Comparison of ENCODE assay signal across 8 cellular contexts in the genomic region with DNA sequence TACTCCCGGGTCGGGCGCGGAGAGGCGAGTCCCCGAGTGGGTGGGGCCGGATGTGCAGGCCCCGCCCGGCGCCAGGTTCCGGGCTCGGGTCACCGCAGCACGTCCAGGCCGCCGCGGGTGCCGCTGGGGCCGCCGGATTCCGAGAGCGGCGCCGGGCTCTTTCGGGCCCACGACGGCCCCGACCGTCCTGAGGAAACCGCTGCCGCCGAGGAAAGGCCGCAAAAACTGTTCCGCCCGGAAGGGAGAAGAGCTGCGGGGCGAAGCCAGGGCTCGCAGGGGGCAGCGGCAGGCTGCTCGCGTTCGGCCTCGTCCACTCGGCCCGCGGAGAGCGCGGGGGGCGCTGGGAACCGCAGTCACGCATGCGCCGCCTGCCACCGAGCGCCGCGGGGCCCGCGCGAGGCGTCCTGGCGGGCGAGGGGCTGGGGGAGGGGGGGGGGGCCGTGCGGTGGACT. TPM values are rescaled to one million over a fixed set of nuclear protein-coding genes. Genes with fewer than 3 reads are reported as not detected.
DNase-seq lines count a peak whose midpoint lies in the region; ATAC-seq, FAIRE-seq and TF ChIP-seq lines count a peak whose summit lies in the region.

A gene (minus strand): TSS at position 342 of the 452 bp plus-strand sequence. CDS start 718 bp downstream, outside the sequence.

- H3K27me3 ChIP-seq in Panc1 (ENCODE audit: control insufficient read depth, insufficient read depth, low read length) (no peaks in the 10 kb centered on the region), fibroblast of lung (ENCODE audit: control insufficient read depth, insufficient read depth, low read length) (no peaks in the 10 kb centered on the region)

- peak within 1 kb of the TSS; percentile 97 for H3K4me2 ChIP-seq in fibroblast of lung (ENCODE audit: extremely low read depth, insufficient read depth, low read length)

- no peaks in the 10 kb centered on the region for H3K9me3 Mint-ChIP-seq in naive thymus-derived CD8-positive, alpha-beta T cell
- no peaks in the 10 kb centered on the region for H3K9me3 Mint-ChIP-seq in stimulated activated naive B cell treated with anti-CD40 and anti-IgM and Interleukin-4, amounts not matched to agents 10 μg/mL and 1 μg/mL and 100 μg/mL, for 72 hours

- intact Hi-C loops in Panc1 (cut with micrococcal nuclease; ENCODE audit: unreplicated experiment) = no loop called here

- FAIRE-seq in D721Med (lab: Jason Lieb, UNC) = no peak

- ATAC-seq in GM21360 (IDR thresholded peaks at IDR 0.05; ENCODE audit: unreplicated experiment) = peak; percentile 75
- ATAC-seq in Panc1 = peak; percentile 93
- peak; percentile 76 to 79 for ATAC-seq in naive thymus-derived CD8-positive, alpha-beta T cell
- peak; percentile 83 to 85 for ATAC-seq in stimulated activated naive B cell treated with anti-CD40 and anti-IgM and Interleukin-4, amounts not matched to agents 10 μg/mL and 1 μg/mL and 100 μg/mL, for 72 hours (replicated peaks)

- H3K79me2 ChIP-seq in fibroblast of lung (ENCODE audit: control insufficient read depth, insufficient read depth, low read length) = peaks cover 26% of the 10 kb centered on the region

- in situ Hi-C loops in Panc1 (cut with HindIII; ENCODE audit: low pct_unique_long_range_greater_than_20kb, low sequenced_read_pairs) = no loop called here

- no peaks in the 10 kb centered on the region for H4K20me1 ChIP-seq in fibroblast of lung (ENCODE audit: control insufficient read depth, extremely low read depth, insufficient read depth, low read length)

- peak within 1 kb of the TSS; percentile 73 for H2AFZ ChIP-seq in fibroblast of lung (ENCODE audit: low read length)

- H3K4me3 ChIP-seq in Panc1 (ENCODE audit: low read depth in 2 of 2, low read length in 2 of 2) = peak within 1 kb of the TSS; percentile 78 to 90
- peak within 1 kb of the TSS; percentile 66 to 94 (median 73) for H3K4me3 ChIP-seq in fibroblast of lung (replicated peaks in 1 of 4; ENCODE audit: control extremely low read depth in 1 of 4, insufficient read depth in 1 of 4, low read depth in 3 of 4, low read length in 4 of 4)

- DNase-seq in D721Med (ENCODE audit: insufficient read length, low spot score) (peak; percentile 51), HT-29 (ENCODE audit: low spot score) (peak; percentile 87), Panc1 (ENCODE audit: low read depth, low spot score) (peak; percentile 20), fibroblast of lung (ENCODE audit: low read depth in 2 of 2) (peak; percentile 89)
- DNase-seq in activated T-helper 1 cell treated with anti-CD3 and anti-CD28 coated beads, Interleukin-2, amount 50 U/mL, for 16 hours (ENCODE audit: low read depth in 1 of 2, low spot score in 1 of 2) = peak; percentile 51 to 73
- peak; percentile 56 to 86 (median 76) for DNase-seq in naive thymus-derived CD8-positive, alpha-beta T cell
- DNase-seq in stimulated activated naive B cell treated with anti-CD40 and anti-IgM and Interleukin-4, amounts not matched to agents 10 μg/mL and 1 μg/mL and 100 μg/mL, for 72 hours = peak; percentile 83

- peaks cover 0 to 20% (median 2%) of the 10 kb centered on the region in 3 donors for H3K36me3 Mint-ChIP-seq in naive thymus-derived CD8-positive, alpha-beta T cell
- peaks cover 32% of the 10 kb centered on the region in 2 donors for H3K36me3 Mint-ChIP-seq in stimulated activated naive B cell treated with anti-CD40 and anti-IgM and Interleukin-4, amounts not matched to agents 10 μg/mL and 1 μg/mL and 100 μg/mL, for 72 hours

- POLR2A ChIA-PET in Panc1 (lab: Charles Lee) = no interaction called here
- POLR2A ChIA-PET in naive thymus-derived CD8-positive, alpha-beta T cell (lab: Charles Lee) = no interaction called here

- no peak for TF ChIP-seq CTCF in D721Med (IDR thresholded peaks at IDR 0.05; ENCODE audit: insufficient read depth, missing control alignments)
- no peak for TF ChIP-seq CTCF in Panc1 (IDR thresholded peaks at IDR 0.05)
- no peak for TF ChIP-seq CTCF in fibroblast of lung (conservative IDR thresholded peaks at IDR 0.05 in 1 of 2, IDR thresholded peaks at IDR 0.05 in 1 of 2; ENCODE audit: low read depth in 1 of 2, low read length in 2 of 2)

- H3K9me3 ChIP-seq in Panc1 (ENCODE audit: control insufficient read depth, insufficient read depth, low read depth, low read length) (no peaks in the 10 kb centered on the region), fibroblast of lung (ENCODE audit: control insufficient read depth, insufficient read depth, low read depth, low read length) (no peaks in the 10 kb centered on the region)

- peak within 1 kb of the TSS; percentile 97 for H3K9ac ChIP-seq in fibroblast of lung (ENCODE audit: insufficient read depth, low read length)

- CTCF ChIA-PET in Panc1 (lab: Charles Lee) = no interaction called here

- H3K27ac ChIP-seq in Panc1 (ENCODE audit: low read length) = peak within 1 kb of the TSS; percentile 85
- H3K27ac ChIP-seq in fibroblast of lung (ENCODE audit: insufficient read depth, low read length) = peak within 1 kb of the TSS; percentile 81

- H3K27ac Mint-ChIP-seq in naive thymus-derived CD8-positive, alpha-beta T cell = peak within 1 kb of the TSS; percentile 93 to 98 (median 97)
- peak within 1 kb of the TSS; percentile 98 for H3K27ac Mint-ChIP-seq in stimulated activated naive B cell treated with anti-CD40 and anti-IgM and Interleukin-4, amounts not matched to agents 10 μg/mL and 1 μg/mL and 100 μg/mL, for 72 hours

- no TSS peak for BruUV-seq in Panc1 (replicated peaks; lab: Mats Ljungman, UMichigan)

- H3K4me1 ChIP-seq in Panc1 (ENCODE audit: control insufficient read depth, insufficient read depth, low read length) = peaks cover 4% of the 10 kb centered on the region; the same call in 1 of the 2 replicates
- H3K4me1 ChIP-seq in fibroblast of lung (ENCODE audit: control insufficient read depth, extremely low read depth, insufficient read depth, low read length) = peaks cover 2% of the 10 kb centered on the region

- 0 out of 2 replicates have a peak, but pooled peaks cover 3% of the 10 kb centered on the region for H3K36me3 ChIP-seq in Panc1 (ENCODE audit: control insufficient read depth, insufficient read depth, low read length)
- peaks cover 3% of the 10 kb centered on the region for H3K36me3 ChIP-seq in fibroblast of lung (ENCODE audit: control insufficient read depth, insufficient read depth, low read length)

- peak within 1 kb of the TSS; percentile 93 to 97 (median 96) for H3K4me3 Mint-ChIP-seq in naive thymus-derived CD8-positive, alpha-beta T cell
- H3K4me3 Mint-ChIP-seq in stimulated activated naive B cell treated with anti-CD40 and anti-IgM and Interleukin-4, amounts not matched to agents 10 μg/mL and 1 μg/mL and 100 μg/mL, for 72 hours = peak within 1 kb of the TSS; percentile 92 to 98

- no peaks in the 10 kb centered on the region for H3K27me3 Mint-ChIP-seq in naive thymus-derived CD8-positive, alpha-beta T cell
- no peaks in the 10 kb centered on the region for H3K27me3 Mint-ChIP-seq in stimulated activated naive B cell treated with anti-CD40 and anti-IgM and Interleukin-4, amounts not matched to agents 10 μg/mL and 1 μg/mL and 100 μg/mL, for 72 hours

- peaks cover 34 to 78% (median 64%) of the 10 kb centered on the region in 4 donors for H3K4me1 Mint-ChIP-seq in naive thymus-derived CD8-positive, alpha-beta T cell
- H3K4me1 Mint-ChIP-seq in stimulated activated naive B cell treated with anti-CD40 and anti-IgM and Interleukin-4, amounts not matched to agents 10 μg/mL and 1 μg/mL and 100 μg/mL, for 72 hours = peaks cover 28 to 52% of the 10 kb centered on the region in 2 donors

RNA-seq across cellular contexts. Expression of the gene that starts here (rescaled TPM):
- total RNA-seq in HT-29 (2014; rRNA removed; shearing (Covaris generic)) = 0.99 and 1.3 TPM in 2 replicates
- total RNA-seq in Panc1 (2021; ENCODE audit: unreplicated experiment) (11.4 TPM), fibroblast of lung (3.3 and 4.3 TPM in 2 replicates)
- 3.8 TPM for polyA plus RNA-seq in Panc1 (2012; ENCODE audit: insufficient read length)
- 2.0 and 2.1 TPM in 2 replicates for polyA plus RNA-seq in fibroblast of lung
- polyA plus RNA-seq in fibroblast of lung (2012) = 2.0 TPM in 2 replicates
- 4.9 and 5.9 TPM in 2 replicates for polyA minus RNA-seq in fibroblast of lung (ENCODE audit: low replicate concordance)
- total RNA-seq in naive thymus-derived CD8-positive, alpha-beta T cell = 1 to 10 TPM; 4.8 to 5.4 TPM
- 1 to 10 TPM; 1.4 to 1.7 (median 1.5) TPM for polyA plus RNA-seq in naive thymus-derived CD8-positive, alpha-beta T cell

Comparison
In these comparisons a context has a peak if more than half of its experiments do, and no peak if none do; other contexts are left out.
1. Peak in every context shown above with its lines: DNase-seq, ATAC-seq, H3K4me3 ChIP-seq and H3K27ac ChIP-seq.
2. DNase-seq: peak in every context shown above with its lines; median percentile 89 in fibroblast of lung; 87 in HT-29; 83 in stimulated activated naive B cell treated with anti-CD40 and anti-IgM and Interleukin-4, amounts not matched to agents 10 μg/mL and 1 μg/mL and 100 μg/mL, for 72 hours; 76 in naive thymus-derived CD8-positive, alpha-beta T cell; 62 in activated T-helper 1 cell treated with anti-CD3 and anti-CD28 coated beads, Interleukin-2, amount 50 U/mL, for 16 hours; 51 in D721Med; 20 in Panc1.